8 cellular contexts compared by ENCODE assay signal in the genomic region with DNA sequence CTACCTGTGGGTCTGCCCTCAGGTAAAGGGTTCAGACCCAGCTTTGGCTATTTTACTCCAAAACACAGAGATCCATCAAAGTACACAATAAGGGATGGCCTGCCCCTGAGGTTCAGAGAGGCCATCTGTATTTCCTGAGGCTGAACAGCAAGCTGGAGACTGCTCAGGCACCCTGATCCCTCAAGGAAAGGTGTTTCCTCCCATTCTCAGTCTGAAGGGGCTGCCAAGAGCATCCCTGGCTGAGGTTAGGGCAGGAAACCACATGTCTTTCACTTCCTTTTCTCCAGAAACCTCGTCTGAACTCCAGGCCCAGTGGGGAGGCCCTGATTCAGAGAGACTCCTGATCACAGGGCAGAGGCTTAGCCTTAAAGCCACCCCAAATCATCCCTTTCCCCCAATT. TPM values are rescaled to one million over a fixed set of nuclear protein-coding genes. Genes with fewer than 3 reads are reported as not detected.
DNase-seq lines count a peak whose midpoint lies in the region; ATAC-seq, FAIRE-seq and TF ChIP-seq lines count a peak whose summit lies in the region.

No MANE protein-coding gene starts in this region.

- no TSS peak for BruUV-seq in Caco-2 (replicated peaks; lab: Mats Ljungman, UMichigan)

- TF ChIP-seq POLR2A in vagina (IDR thresholded peaks at IDR 0.05): no peak

- peaks cover 12% of the 10 kb centered on the region for H3K4me1 ChIP-seq in Caco-2
- H3K4me1 ChIP-seq in HUES64 (ENCODE audit: insufficient read depth, low read length): no peaks in the 10 kb centered on the region
- peaks cover 19% of the 10 kb centered on the region for H3K4me1 ChIP-seq in astrocyte (ENCODE audit: insufficient read depth, low read length)
- H3K4me1 ChIP-seq in lung (ENCODE audit: control insufficient read depth in 2 of 2, insufficient read depth in 2 of 2, low read length in 2 of 2): peaks cover 4 to 8% of the 10 kb centered on the region in 2 donors
- H3K4me1 ChIP-seq in vagina: peaks cover 30% of the 10 kb centered on the region
- H3K4me1 ChIP-seq in small intestine (ENCODE audit: control insufficient read depth in 2 of 2, insufficient read depth in 1 of 2, low read depth in 1 of 2, low read length in 1 of 2): no peaks in the 10 kb centered on the region

- no peaks in the 10 kb centered on the region for H3K9me3 Mint-ChIP-seq in Caco-2 (ENCODE audit: unreplicated experiment)
- H3K9me3 Mint-ChIP-seq in astrocyte (ENCODE audit: unreplicated experiment): no peaks in the 10 kb centered on the region

- H3K36me3 ChIP-seq in Caco-2 (ENCODE audit: control insufficient read depth, insufficient read depth, low read length): peaks cover 2% of the 10 kb centered on the region; the same call in 1 of the 2 replicates
- peaks cover 10% of the 10 kb centered on the region; the same call in 1 of the 2 replicates for H3K36me3 ChIP-seq in HUES64 (ENCODE audit: insufficient read depth, low read length)
- H3K36me3 ChIP-seq in astrocyte (ENCODE audit: insufficient read depth, low read length): no peaks in the 10 kb centered on the region
- peaks cover 0 to 3% of the 10 kb centered on the region in 2 donors for H3K36me3 ChIP-seq in lung (ENCODE audit: control insufficient read depth in 2 of 2, insufficient read depth in 2 of 2, low read length in 2 of 2)
- H3K36me3 ChIP-seq in vagina: no peaks in the 10 kb centered on the region
- H3K36me3 ChIP-seq in small intestine (ENCODE audit: control insufficient read depth in 2 of 2, insufficient read depth in 2 of 2, low read length in 2 of 2): no peaks in the 10 kb centered on the region

- H3K4me3 ChIP-seq in Caco-2 (ENCODE audit: low read depth, low read length) (no peak overlapping the region), HUES64 (ENCODE audit: low read length) (peak overlapping the region; percentile 87; the same call in 1 of the 2 replicates), astrocyte (ENCODE audit: insufficient read depth, low read depth, low read length) (peak overlapping the region; percentile 80), lung (no peak overlapping the region), vagina (peak overlapping the region; percentile 77 to 86), small intestine (ENCODE audit: low read depth in 1 of 2, low read length in 2 of 2) (no peak overlapping the region)

- TF ChIP-seq CTCF in Caco-2 (IDR thresholded peaks at IDR 0.05; ENCODE audit: insufficient read depth in 1 of 2, low read depth in 1 of 2, low read length in 1 of 2, severe bottlenecking in 1 of 2, unreplicated experiment in 1 of 2) (no peak), astrocyte (IDR thresholded peaks at IDR 0.05; ENCODE audit: insufficient read depth, low read depth, low read length) (no peak), lung (IDR thresholded peaks at IDR 0.05; ENCODE audit: control extremely low read depth, extremely low read depth) (no peak), vagina (IDR thresholded peaks at IDR 0.05) (no peak)

- peak overlapping the region; percentile 86 for H3K4me3 Mint-ChIP-seq in Caco-2 (ENCODE audit: unreplicated experiment)
- H3K4me3 Mint-ChIP-seq in astrocyte (ENCODE audit: unreplicated experiment): peak overlapping the region; percentile 92

- H3K27me3 Mint-ChIP-seq in Caco-2 (ENCODE audit: insufficient read depth, unreplicated experiment) (no peaks in the 10 kb centered on the region), astrocyte (ENCODE audit: low read depth, unreplicated experiment) (no peaks in the 10 kb centered on the region)

- WGBS in HUES64: 57% methylated on average over 1 of the region's 1 CpG
- WGBS in lung, 2 donors: 0 to 15% methylated on average over 1 of the region's 1 CpG
- 19 to 30% (median 21%) methylated on average over 1 of the region's 1 CpG for WGBS in small intestine, 3 donors

- H3K4me1 Mint-ChIP-seq in Caco-2 (ENCODE audit: low read depth, unreplicated experiment): peaks cover 6% of the 10 kb centered on the region
- H3K4me1 Mint-ChIP-seq in astrocyte (ENCODE audit: low read depth, unreplicated experiment): peaks cover 11% of the 10 kb centered on the region

- no peak overlapping the region for H3K27ac Mint-ChIP-seq in Caco-2 (ENCODE audit: unreplicated experiment)
- no peak overlapping the region for H3K27ac Mint-ChIP-seq in astrocyte (ENCODE audit: unreplicated experiment)

- POLR2A ChIA-PET in Caco-2 (lab: Charles Lee): interaction anchor here (0.6 kb wide), 1 partner anchor 532 kb away, joined by 9 read pairs; no protein-coding TSS in a partner anchor

- H2AFZ ChIP-seq in astrocyte (ENCODE audit: low read depth, low read length): no peak overlapping the region

- peak overlapping the region; percentile 95 for H3K4me2 ChIP-seq in astrocyte (ENCODE audit: low read length)

- H3K27me3 ChIP-seq in Caco-2 (replicated peaks; ENCODE audit: control insufficient read depth, insufficient read depth, low read length): no peaks in the 10 kb centered on the region
- H3K27me3 ChIP-seq in HUES64 (ENCODE audit: insufficient read depth, low read length): peaks cover 7% of the 10 kb centered on the region
- no peaks in the 10 kb centered on the region for H3K27me3 ChIP-seq in astrocyte (ENCODE audit: insufficient read depth, low read length)
- no peaks in the 10 kb centered on the region for H3K27me3 ChIP-seq in lung (ENCODE audit: control insufficient read depth, insufficient read depth)
- H3K27me3 ChIP-seq in vagina: no peaks in the 10 kb centered on the region
- H3K27me3 ChIP-seq in small intestine (ENCODE audit: control insufficient read depth in 2 of 2, insufficient read depth in 2 of 2, low read length in 2 of 2): no peaks in the 10 kb centered on the region

- CTCF ChIA-PET in Caco-2 (lab: Charles Lee): interaction anchor here (1.0 to 1.3 kb wide), 2 partner anchors 50 to 70 kb away, joined by 3 to 4 read pairs; partner anchors contain the start of gene DDX55

- ATAC-seq in lung (ENCODE audit: insufficient read depth, low FRiP score) (no peak), HG03439 (IDR thresholded peaks at IDR 0.05; ENCODE audit: unreplicated experiment) (no peak)

- DNase-seq in Caco-2 (no peak), astrocyte (ENCODE audit: low read depth) (peak; percentile 12), lung (ENCODE audit: low spot score) (no peak), vagina (ENCODE audit: extremely low spot score in 2 of 2) (no peak), small intestine (no peak), hepatic stellate cell (ENCODE audit: low spot score) (no peak)

- H3K79me2 ChIP-seq in astrocyte (ENCODE audit: insufficient read depth, low read length): peaks cover 47% of the 10 kb centered on the region

- H3K9me3 ChIP-seq in Caco-2: no peaks in the 10 kb centered on the region
- no peaks in the 10 kb centered on the region for H3K9me3 ChIP-seq in HUES64 (ENCODE audit: insufficient read depth, low read depth, low read length)
- H3K9me3 ChIP-seq in astrocyte (ENCODE audit: insufficient read depth, low read depth, low read length): no peaks in the 10 kb centered on the region
- H3K9me3 ChIP-seq in lung (ENCODE audit: control insufficient read depth in 2 of 2, insufficient read depth in 1 of 2, low read length in 1 of 2): no peaks in the 10 kb centered on the region
- no peaks in the 10 kb centered on the region for H3K9me3 ChIP-seq in vagina
- no peaks in the 10 kb centered on the region for H3K9me3 ChIP-seq in small intestine (ENCODE audit: control insufficient read depth, low read depth)

- peaks cover 34% of the 10 kb centered on the region for H4K20me1 ChIP-seq in astrocyte (ENCODE audit: insufficient read depth, low read length)

- H3K36me3 Mint-ChIP-seq in Caco-2 (ENCODE audit: insufficient read depth, unreplicated experiment): peaks cover 18% of the 10 kb centered on the region
- H3K36me3 Mint-ChIP-seq in astrocyte (ENCODE audit: low read depth, unreplicated experiment): peaks cover 8% of the 10 kb centered on the region

- no peak overlapping the region for H3K27ac ChIP-seq in HUES64 (ENCODE audit: low read depth, low read length)
- H3K27ac ChIP-seq in astrocyte (ENCODE audit: low read depth, low read length): no peak overlapping the region
- H3K27ac ChIP-seq in lung (ENCODE audit: low read depth in 1 of 2, low read length in 1 of 2): peak overlapping the region; percentile 9 to 93
- peak overlapping the region; percentile 82 for H3K27ac ChIP-seq in vagina
- H3K27ac ChIP-seq in small intestine (ENCODE audit: low read depth in 1 of 2, low read length in 1 of 2): no peak overlapping the region

- intact Hi-C loops in Caco-2 (cut with micrococcal nuclease; ENCODE audit: unreplicated experiment): loop anchor here (5.0 kb wide), 2 partner anchors 50 to 60 kb away; partner anchors contain the start of gene TMED2
- intact Hi-C loops in vagina (cut with DNase I): loop anchor here (5.0 kb wide), 1 partner anchor 75 kb away; the partner anchor contains the start of gene SNRNP35

- H3K9ac ChIP-seq in HUES64 (ENCODE audit: low read depth, low read length) (no peak overlapping the region), astrocyte (ENCODE audit: low read length) (peak overlapping the region; percentile 81)

- FAIRE-seq in astrocyte (lab: Jason Lieb, UNC) (no peak), small intestine (lab: Jason Lieb, UNC) (no peak)

RNA-seq across cellular contexts. Expression of gene RILPL1, which starts 1.5 kb away (rescaled TPM):
- 16.2 and 17.0 TPM in 2 replicates for total RNA-seq in Caco-2 (2022)
- 4.2 TPM for polyA plus RNA-seq in HUES64 (2013, experiment 1 of 2)
- 9.3 TPM for polyA plus RNA-seq in HUES64 (2013, experiment 2 of 2)
- total RNA-seq in astrocyte: 23.0 and 23.1 TPM in 2 replicates
- 10 to 100 TPM; 13.6 to 14.6 TPM for total RNA-seq in lung
- 10 to 100 TPM in 1 of 2 donors, 1 to 10 TPM in 1; 9.5 to 10.8 TPM for polyA plus RNA-seq in lung
- total RNA-seq in vagina: 29.7 TPM
- polyA plus RNA-seq in small intestine: 1 to 10 TPM; 1.1 to 3.9 (median 3.5) TPM

RNA-seq across cellular contexts. Expression of gene TMED2, which starts 52.3 kb away (rescaled TPM):
- total RNA-seq in Caco-2 (2022) (255 TPM in 2 replicates), astrocyte (284 and 320 TPM in 2 replicates), lung (100 to 1,000 TPM; 186 to 317 TPM), vagina (110 TPM)
- polyA plus RNA-seq in HUES64 (2013, experiment 1 of 2): 120 TPM
- 112 TPM for polyA plus RNA-seq in HUES64 (2013, experiment 2 of 2)
- polyA plus RNA-seq in lung (100 to 1,000 TPM in 1 of 2 donors, 10 to 100 TPM in 1; 57.7 to 151 TPM), small intestine (100 to 1,000 TPM in 1 of 3 donors, 10 to 100 TPM in 2; 37.1 to 190 (median 59.2) TPM)

Comparison
In these comparisons a context has a peak if more than half of its experiments do, and no peak if none do; other contexts are left out.
1. H3K4me3 ChIP-seq: peak in HUES64 (single experiment), astrocyte (single experiment) and vagina (2 of 2); none in Caco-2 (single experiment), lung (single experiment) and small intestine (0 of 2).
2. H3K27ac ChIP-seq: peak in lung (2 of 2) and vagina (single experiment); none in HUES64 (single experiment), astrocyte (single experiment) and small intestine (0 of 2).